ENCODE assay signal across 8 cellular contexts in genomic region chr1:202349263-202349928, GRCh38. TPM values are rescaled to one million over a fixed set of nuclear protein-coding genes. Genes with fewer than 3 reads are reported as not detected.
DNase-seq lines count a peak whose midpoint lies in the region; ATAC-seq and TF ChIP-seq lines count a peak whose summit lies in the region.

No MANE protein-coding gene starts in this region.

- H3K36me3 Mint-ChIP-seq in activated CD8-positive, alpha-beta T cell treated with anti-CD3 and anti-CD28 coated beads for 36 hours (ENCODE audit: low read depth), result peaks cover 2% of the 10 kb centered on the region

- ATAC-seq in activated CD8-positive, alpha-beta T cell treated with anti-CD3 and anti-CD28 coated beads for 36 hours, result no peak
- ATAC-seq in HG03025 (IDR thresholded peaks at IDR 0.05; ENCODE audit: low FRiP score, unreplicated experiment), result no peak

- peaks cover 3% of the 10 kb centered on the region; the same call in 1 of the 2 replicates for H3K79me2 ChIP-seq in Karpas-422 (ENCODE audit: low read length)

- DNase-seq in NOMO-1 treated with DMSO at 0.1 percent for 48 hours (lab: John Stamatoyannopoulos, UW; ENCODE audit: unreplicated experiment), result peak; percentile 60
- no peak for DNase-seq in NOMO-1 treated with dmso at 0.1 percent for 144 hours (lab: John Stamatoyannopoulos, UW; ENCODE audit: unreplicated experiment)
- peak; percentile 59 for DNase-seq in Karpas-422
- peak; percentile 38 for DNase-seq in activated CD8-positive, alpha-beta T cell treated with anti-CD3 and anti-CD28 coated beads for 36 hours
- DNase-seq in foreskin melanocyte, result peak; percentile 26
- no peak for DNase-seq in SHP77 (lab: John Stamatoyannopoulos, UW)

- no peak for TF ChIP-seq CTCF in activated CD8-positive, alpha-beta T cell treated with anti-CD3 and anti-CD28 coated beads for 36 hours (IDR thresholded peaks at IDR 0.05)
- no peak for TF ChIP-seq CTCF in neutrophil (IDR thresholded peaks at IDR 0.05)

- H3K4me1 ChIP-seq in Karpas-422 (ENCODE audit: low read length) (peaks cover 18% of the 10 kb centered on the region), neutrophil (ENCODE audit: control insufficient read depth in 1 of 2, insufficient read depth in 1 of 2, low read depth in 1 of 2, low read length in 1 of 2) (peaks cover 50 to 55% of the 10 kb centered on the region in 2 experiments)

- no peaks in the 10 kb centered on the region for H3K36me3 ChIP-seq in Karpas-422 (ENCODE audit: insufficient read depth, low read length)
- no peaks in the 10 kb centered on the region for H3K36me3 ChIP-seq in neutrophil

- H3K4me3 ChIP-seq in Karpas-422 (ENCODE audit: low read length) (peak overlapping the region; percentile 84), neutrophil (ENCODE audit: low read depth in 1 of 2, low read length in 1 of 2) (peak overlapping the region; percentile 82 to 97)

- no peaks in the 10 kb centered on the region for H3K9me3 ChIP-seq in Karpas-422 (ENCODE audit: low read length)
- no peaks in the 10 kb centered on the region for H3K9me3 ChIP-seq in neutrophil

- POLR2A ChIA-PET in activated CD8-positive, alpha-beta T cell treated with anti-CD3 and anti-CD28 coated beads for 36 hours (lab: Charles Lee), result interaction anchor here (1.6 to 2.6 kb wide), 2 partner anchors 8 to 11 kb away, joined by 7 read pairs; partner anchors contain the start of gene UBE2T

- H3K27me3 ChIP-seq in Karpas-422 (ENCODE audit: low read length), result no peaks in the 10 kb centered on the region
- H3K27me3 ChIP-seq in neutrophil, result no peaks in the 10 kb centered on the region

- peak overlapping the region; percentile 80 for H2AFZ ChIP-seq in Karpas-422 (ENCODE audit: low read length)

- no peaks in the 10 kb centered on the region for H3K9me3 Mint-ChIP-seq in activated CD8-positive, alpha-beta T cell treated with anti-CD3 and anti-CD28 coated beads for 36 hours

- H3K27ac Mint-ChIP-seq in activated CD8-positive, alpha-beta T cell treated with anti-CD3 and anti-CD28 coated beads for 36 hours, result peak overlapping the region; percentile 91

- intact Hi-C loops in activated CD8-positive, alpha-beta T cell treated with anti-CD3 and anti-CD28 coated beads for 36 hours (cut with micrococcal nuclease), result loop anchor here (10.0 kb wide), 2 partner anchors 365 to 655 kb away; partner anchors contain the start of genes SYT2 and TMEM183A

- H3K27me3 Mint-ChIP-seq in activated CD8-positive, alpha-beta T cell treated with anti-CD3 and anti-CD28 coated beads for 36 hours, result no peaks in the 10 kb centered on the region

- no peaks in the 10 kb centered on the region for H3K9me2 ChIP-seq in Karpas-422 (replicated peaks; ENCODE audit: insufficient read depth, low read length)

- peak overlapping the region; percentile 96 for H3K4me3 Mint-ChIP-seq in activated CD8-positive, alpha-beta T cell treated with anti-CD3 and anti-CD28 coated beads for 36 hours

- H3K27ac ChIP-seq in Karpas-422 (ENCODE audit: low read length), result no peak overlapping the region
- H3K27ac ChIP-seq in neutrophil, result peak overlapping the region; percentile 79

- no peaks in the 10 kb centered on the region for H4K20me1 ChIP-seq in Karpas-422 (ENCODE audit: insufficient read depth, low read depth, low read length)

- H3K9ac ChIP-seq in Karpas-422 (ENCODE audit: low read length), result peak overlapping the region; percentile 81

- peaks cover 27% of the 10 kb centered on the region for H3K4me1 Mint-ChIP-seq in activated CD8-positive, alpha-beta T cell treated with anti-CD3 and anti-CD28 coated beads for 36 hours (ENCODE audit: low read depth)

- H3K4me2 ChIP-seq in Karpas-422 (ENCODE audit: low read depth, low read length, poor library complexity, severe bottlenecking), result peak overlapping the region; percentile 92

- CTCF ChIA-PET in activated CD8-positive, alpha-beta T cell treated with anti-CD3 and anti-CD28 coated beads for 36 hours (lab: Charles Lee), result interaction anchor here (1.3 to 1.8 kb wide), 3 partner anchors 21 to 375 kb away, joined by 3 to 5 read pairs (median 3); no protein-coding TSS in a partner anchor

RNA-seq across cellular contexts. Expression of gene PPP1R12B, which starts 0.9 kb away (rescaled TPM):
- 8.4 and 9.0 TPM in 2 replicates for total RNA-seq in Karpas-422 (2014; rRNA removed; shearing (Covaris generic); ENCODE audit: low replicate concordance)
- total RNA-seq in activated CD8-positive, alpha-beta T cell treated with anti-CD3 and anti-CD28 coated beads for 36 hours, result 10 to 100 TPM; 13.0 to 14.1 TPM

RNA-seq across cellular contexts. Expression of gene UBE2T, which starts 7.7 kb away (rescaled TPM):
- 55.2 and 79.9 TPM in 2 replicates for total RNA-seq in Karpas-422 (2014; rRNA removed; shearing (Covaris generic); ENCODE audit: low replicate concordance)
- 100 to 1,000 TPM in 1 of 2 experiments, 10 to 100 TPM in 1; 99.8 to 102 TPM for total RNA-seq in activated CD8-positive, alpha-beta T cell treated with anti-CD3 and anti-CD28 coated beads for 36 hours

Comparison
In these comparisons a context has a peak if more than half of its experiments do, and no peak if none do; other contexts are left out.
1. DNase-seq: peak in NOMO-1 treated with DMSO at 0.1 percent for 48 hours (single experiment), Karpas-422 (single experiment), activated CD8-positive, alpha-beta T cell treated with anti-CD3 and anti-CD28 coated beads for 36 hours (single experiment) and foreskin melanocyte (single experiment); none in NOMO-1 treated with dmso at 0.1 percent for 144 hours (single experiment) and SHP77 (0 of 2).